8 cellular contexts compared by ENCODE assay signal in the genomic region with DNA sequence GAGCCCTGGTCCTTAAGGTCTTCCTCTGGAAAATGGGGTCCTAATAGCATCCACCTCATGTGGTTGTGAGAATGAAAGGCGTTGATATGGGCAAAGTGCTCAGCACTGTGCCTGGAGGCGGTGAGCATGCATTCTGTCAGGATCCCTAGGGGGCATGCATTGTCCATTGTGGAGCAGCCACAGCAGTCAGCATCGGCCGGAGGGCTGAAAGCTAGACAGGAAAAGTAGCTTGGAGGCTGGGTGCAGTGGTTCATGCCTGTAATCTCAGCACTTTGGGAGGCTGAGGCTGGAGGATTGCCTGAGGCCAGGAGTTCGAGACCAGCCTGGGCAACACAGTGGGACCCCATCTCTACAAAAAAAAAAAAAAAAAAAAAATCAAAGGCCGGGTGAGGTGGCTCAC.
DNase-seq lines count a peak whose midpoint lies in the region; ATAC-seq and TF ChIP-seq lines count a peak whose summit lies in the region.

No MANE protein-coding gene starts in this region.

- no peaks in the 10 kb centered on the region for H3K36me3 ChIP-seq in SJCRH30

- no peak for DNase-seq in AG09319 (ENCODE audit: extremely low read depth, low read depth)
- peak; percentile 54 to 63 for DNase-seq in SJCRH30
- DNase-seq in left ventricle myocardium superior = peak; percentile 39
- DNase-seq in substantia nigra (lab: John Stamatoyannopoulos, UW) = peak in 33 of 49 donors; percentile 4 to 68 (median 32)
- no peak for DNase-seq in coronary artery (ENCODE audit: low spot score)
- no peak for DNase-seq in LoVo (ENCODE audit: low spot score)
- no peak for DNase-seq in NCI-H128 (lab: John Stamatoyannopoulos, UW; ENCODE audit: unreplicated experiment)

- no peaks in the 10 kb centered on the region for H3K9me3 ChIP-seq in SJCRH30 (replicated peaks)

- no peaks in the 10 kb centered on the region for H3K4me1 ChIP-seq in SJCRH30

- no peaks in the 10 kb centered on the region for H3K27me3 ChIP-seq in SJCRH30

- H3K27ac ChIP-seq in SJCRH30 (no peak overlapping the region), substantia nigra (ENCODE audit: low read depth, low read length, poor library complexity, severe bottlenecking) (no peak overlapping the region), coronary artery (no peak overlapping the region)

- no peak overlapping the region for H3K4me3 ChIP-seq in GM12875 (ENCODE audit: low read depth, low read length)
- H3K4me3 ChIP-seq in SJCRH30 = no peak overlapping the region
- no peak overlapping the region for H3K4me3 ChIP-seq in coronary artery

- ATAC-seq in left ventricle myocardium superior = peak; percentile 57

- intact Hi-C loops in left ventricle myocardium superior (cut with micrococcal nuclease) = no loop called here

- peak; percentile 20 for TF ChIP-seq CTCF in AG09319 (IDR thresholded peaks at IDR 0.05; ENCODE audit: low read depth, low read length)
- TF ChIP-seq CTCF in GM12875 (IDR thresholded peaks at IDR 0.05; ENCODE audit: borderline replicate concordance, insufficient read depth, low read depth, low read length) = peak; percentile 21; the same call in 1 of the 2 replicates
- TF ChIP-seq CTCF in coronary artery (IDR thresholded peaks at IDR 0.05) = no peak

Comparison
In these comparisons a context has a peak if more than half of its experiments do, and no peak if none do; other contexts are left out.
1. DNase-seq: peak in SJCRH30 (2 of 2), left ventricle myocardium superior (single experiment) and substantia nigra (33 of 49); none in AG09319 (single experiment), coronary artery (single experiment), LoVo (single experiment) and NCI-H128 (single experiment).